Comparison of ENCODE assay signal across 1 cellular context in genomic region chr19:54552913-54553310, GRCh38.
TF ChIP-seq lines count a peak whose summit lies in the region.

No MANE protein-coding gene starts in this region.

TF ChIP-seq in K562, 482 proteins besides CTCF, POLR2A, EP300 and RAD21:
- TF ChIP-seq USF1 (CRISPR knock-in tag; IDR thresholded peaks at IDR 0.05) (0 out of 2 replicates have a peak, but pooled peaks have one; percentile 29), ZNF384 (IDR thresholded peaks at IDR 0.05; ENCODE audit: low read depth, low read length) (no peak)
